Comparison of ENCODE assay signal across 8 cellular contexts in the genomic region with DNA sequence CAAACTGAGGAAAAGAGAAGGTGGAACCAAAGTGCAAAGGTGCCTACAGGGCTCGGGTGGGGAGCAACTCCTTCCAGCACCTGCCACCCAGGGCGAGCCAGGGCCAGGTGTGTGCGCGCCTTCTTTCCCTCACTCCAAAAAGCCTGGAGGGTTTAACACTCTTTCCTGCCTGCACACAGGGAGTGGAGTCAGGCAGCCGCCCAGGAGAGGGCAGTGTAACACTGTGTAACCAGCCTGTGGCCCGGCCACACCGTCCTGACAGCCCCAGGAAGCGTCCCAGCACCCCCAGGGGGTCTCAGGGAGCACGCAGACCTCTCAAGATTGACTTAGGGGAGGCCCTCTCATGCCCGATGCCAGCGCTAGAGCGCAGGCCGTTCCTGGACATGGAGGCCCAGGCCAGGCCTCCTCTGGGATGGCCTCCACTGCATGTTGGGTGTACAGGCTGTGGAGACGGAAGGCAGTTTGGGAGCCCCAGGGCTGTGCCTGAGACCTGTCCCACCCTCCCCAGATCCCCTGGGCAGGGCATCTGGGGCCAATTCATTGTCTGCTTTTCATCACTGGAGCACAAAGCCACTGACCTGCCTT. TPM values are rescaled to one million over a fixed set of nuclear protein-coding genes. Genes with fewer than 3 reads are reported as not detected.
DNase-seq lines count a peak whose midpoint lies in the region; ATAC-seq and TF ChIP-seq lines count a peak whose summit lies in the region.

No MANE protein-coding gene starts in this region.

- peak overlapping the region in 1 of 2 donors; percentile 20 for H3K27ac Mint-ChIP-seq in effector memory CD8-positive, alpha-beta T cell

- no peaks in the 10 kb centered on the region for H3K9me3 ChIP-seq in Peyer's patch

- no peaks in the 10 kb centered on the region for H3K9me3 Mint-ChIP-seq in effector memory CD8-positive, alpha-beta T cell

- H3K36me3 ChIP-seq in Peyer's patch, result peaks cover 0 to 51% (median 0%) of the 10 kb centered on the region in 3 donors

- DNase-seq in COLO829 (ENCODE audit: low spot score) (peak; percentile 68), GM19238 (ENCODE audit: insufficient read length, low spot score) (peak; percentile 57), Peyer's patch (peak in 2 of 3 donors; percentile 77 to 81), myocyte (ENCODE audit: low read depth) (peak; percentile 58)
- DNase-seq in effector memory CD8-positive, alpha-beta T cell, result no peak
- DNase-seq in activated CD4-positive, CD25-positive, alpha-beta regulatory T cell (lab: John Stamatoyannopoulos, UW), result no peak

- TF ChIP-seq RAD21 in Ishikawa (IDR thresholded peaks at IDR 0.05; ENCODE audit: low read depth), result peak; percentile 91

- H3K27me3 ChIP-seq in Peyer's patch, result no peaks in the 10 kb centered on the region

- peak overlapping the region in 1 of 4 donors; percentile 45 for H3K27ac ChIP-seq in Peyer's patch

- no peaks in the 10 kb centered on the region for H3K4me1 Mint-ChIP-seq in effector memory CD8-positive, alpha-beta T cell (ENCODE audit: low read depth in 2 of 2)

- no peak overlapping the region for H3K4me3 ChIP-seq in Peyer's patch

- H3K4me3 Mint-ChIP-seq in effector memory CD8-positive, alpha-beta T cell, result no peak overlapping the region

- TF ChIP-seq CTCF in Peyer's patch (IDR thresholded peaks at IDR 0.05), result peak in 4 of 6 experiments; percentile 43 to 80 (median 74)

- TF ChIP-seq EP300 in Ishikawa (IDR thresholded peaks at IDR 0.05; ENCODE audit: borderline replicate concordance), result no peak

- peak; percentile 48 for ATAC-seq in effector memory CD8-positive, alpha-beta T cell (replicated peaks)
- no peak for ATAC-seq in GM19395 (IDR thresholded peaks at IDR 0.05; ENCODE audit: unreplicated experiment)

- H3K36me3 Mint-ChIP-seq in effector memory CD8-positive, alpha-beta T cell (ENCODE audit: insufficient read depth), result peaks cover 16% of the 10 kb centered on the region

- no peaks in the 10 kb centered on the region for H3K4me1 ChIP-seq in Peyer's patch

- no peak for TF ChIP-seq POLR2A in Peyer's patch (IDR thresholded peaks at IDR 0.05)

- H3K27me3 Mint-ChIP-seq in effector memory CD8-positive, alpha-beta T cell, result no peaks in the 10 kb centered on the region

TF ChIP-seq in Ishikawa, 13 proteins besides CTCF, POLR2A, EP300 and RAD21:
- no peak for TF ChIP-seq USF1 (IDR thresholded peaks at IDR 0.05)
- TF ChIP-seq, protein P1, sequence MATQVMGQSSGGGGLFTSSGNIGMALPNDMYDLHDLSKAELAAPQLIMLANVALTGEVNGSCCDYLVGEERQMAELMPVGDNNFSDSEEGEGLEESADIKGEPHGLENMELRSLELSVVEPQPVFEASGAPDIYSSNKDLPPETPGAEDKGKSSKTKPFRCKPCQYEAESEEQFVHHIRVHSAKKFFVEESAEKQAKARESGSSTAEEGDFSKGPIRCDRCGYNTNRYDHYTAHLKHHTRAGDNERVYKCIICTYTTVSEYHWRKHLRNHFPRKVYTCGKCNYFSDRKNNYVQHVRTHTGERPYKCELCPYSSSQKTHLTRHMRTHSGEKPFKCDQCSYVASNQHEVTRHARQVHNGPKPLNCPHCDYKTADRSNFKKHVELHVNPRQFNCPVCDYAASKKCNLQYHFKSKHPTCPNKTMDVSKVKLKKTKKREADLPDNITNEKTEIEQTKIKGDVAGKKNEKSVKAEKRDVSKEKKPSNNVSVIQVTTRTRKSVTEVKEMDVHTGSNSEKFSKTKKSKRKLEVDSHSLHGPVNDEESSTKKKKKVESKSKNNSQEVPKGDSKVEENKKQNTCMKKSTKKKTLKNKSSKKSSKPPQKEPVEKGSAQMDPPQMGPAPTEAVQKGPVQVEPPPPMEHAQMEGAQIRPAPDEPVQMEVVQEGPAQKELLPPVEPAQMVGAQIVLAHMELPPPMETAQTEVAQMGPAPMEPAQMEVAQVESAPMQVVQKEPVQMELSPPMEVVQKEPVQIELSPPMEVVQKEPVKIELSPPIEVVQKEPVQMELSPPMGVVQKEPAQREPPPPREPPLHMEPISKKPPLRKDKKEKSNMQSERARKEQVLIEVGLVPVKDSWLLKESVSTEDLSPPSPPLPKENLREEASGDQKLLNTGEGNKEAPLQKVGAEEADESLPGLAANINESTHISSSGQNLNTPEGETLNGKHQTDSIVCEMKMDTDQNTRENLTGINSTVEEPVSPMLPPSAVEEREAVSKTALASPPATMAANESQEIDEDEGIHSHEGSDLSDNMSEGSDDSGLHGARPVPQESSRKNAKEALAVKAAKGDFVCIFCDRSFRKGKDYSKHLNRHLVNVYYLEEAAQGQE (IDR thresholded peaks at IDR 0.05; ENCODE audit: low read depth), result no peak
- TF ChIP-seq ZBTB7A (IDR thresholded peaks at IDR 0.05; ENCODE audit: low read depth), result no peak
- no peak for TF ChIP-seq CEBPB (IDR thresholded peaks at IDR 0.05)
- TF ChIP-seq, protein P2, sequence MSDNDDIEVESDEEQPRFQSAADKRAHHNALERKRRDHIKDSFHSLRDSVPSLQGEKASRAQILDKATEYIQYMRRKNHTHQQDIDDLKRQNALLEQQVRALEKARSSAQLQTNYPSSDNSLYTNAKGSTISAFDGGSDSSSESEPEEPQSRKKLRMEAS (IDR thresholded peaks at IDR 0.05), result no peak
- TF ChIP-seq YY1 (IDR thresholded peaks at IDR 0.05; ENCODE audit: low read depth), result no peak
- TF ChIP-seq EGR1 (IDR thresholded peaks at IDR 0.05), result no peak
- no peak for TF ChIP-seq TCF12 (IDR thresholded peaks at IDR 0.05; ENCODE audit: low read depth)
- TF ChIP-seq CREB1 (IDR thresholded peaks at IDR 0.05; ENCODE audit: low read depth), result no peak
- TF ChIP-seq NFIC (IDR thresholded peaks at IDR 0.05), result no peak
TF ChIP-seq in Ishikawa: peak in this region for 0.

RNA-seq across cellular contexts. Expression of gene BRI3, which starts 13.4 kb away (rescaled TPM):
- 10 to 100 TPM; 21.5 to 91.2 (median 69.6) TPM for total RNA-seq in Peyer's patch
- total RNA-seq in myocyte, result 73.8 and 101 TPM in 2 replicates
- polyA plus RNA-seq in myocyte (2012), result 561 TPM

RNA-seq across cellular contexts. Expression of gene TECPR1, which starts 42.9 kb away (rescaled TPM):
- total RNA-seq in Peyer's patch, result 10 to 100 TPM; 33.8 to 74.1 (median 44.1) TPM
- 62.5 and 108 TPM in 2 replicates for total RNA-seq in myocyte
- 35.7 TPM for polyA plus RNA-seq in myocyte (2012)

Comparison
In these comparisons a context has a peak if more than half of its experiments do, and no peak if none do; other contexts are left out.
1. DNase-seq: peak in COLO829 (single experiment), GM19238 (single experiment), Peyer's patch (2 of 3) and myocyte (single experiment); none in effector memory CD8-positive, alpha-beta T cell (0 of 3) and activated CD4-positive, CD25-positive, alpha-beta regulatory T cell (0 of 4).